In the genomic region with DNA sequence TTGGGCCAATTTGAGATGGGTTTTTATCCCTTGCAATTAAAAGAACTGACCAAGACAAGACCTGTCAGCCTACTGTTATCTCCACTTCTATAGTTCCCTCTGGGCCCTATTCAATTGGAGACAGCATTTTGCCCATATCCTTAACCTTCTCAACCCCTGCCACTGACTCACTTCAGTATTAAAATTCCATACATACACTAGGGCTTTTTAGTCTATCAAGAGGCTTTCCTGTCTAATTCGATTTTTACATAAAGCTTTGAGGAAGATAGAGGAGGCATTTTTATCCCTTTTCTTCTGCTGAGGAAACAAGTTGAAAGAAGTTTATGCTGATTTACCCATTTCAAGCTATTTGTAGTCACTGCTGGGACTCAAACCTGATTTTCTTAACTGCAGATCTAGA, we compare ENCODE assay signal across 16 cellular contexts.
"Had no signal": no experiment of that assay in that cellular context is flagged by ENCODE, and none has a peak within 500 bp of the region (broad histone marks: within the 10 kb centered on the region; RNA-seq: fewer than 3 reads in every experiment).

No MANE protein-coding gene starts in this region.

- H3K9me3 ChIP-seq: breast epithelium, heart left ventricle, left ventricle myocardium inferior, testis had no signal

- H3K4me1 Mint-ChIP-seq: nephron had no signal

- ATAC-seq: esophagus mucosa, heart left ventricle had no signal

- H3K27ac Mint-ChIP-seq: activated CD4-positive, alpha-beta memory T cell treated with anti-CD3 and anti-CD28 coated beads for 36 hours; activated naive CD8-positive, alpha-beta T cell treated with anti-CD3 and anti-CD28 coated beads for 36 hours; nephron; stimulated activated naive CD8-positive, alpha-beta T cell treated with anti-CD3 and anti-CD28 coated beads, Interleukin-15, Interleukin-2, amounts not matched to agents 100 ng/mL and 50 ng/mL, for 24 hours had no signal

- H3K36me3 Mint-ChIP-seq: activated CD4-positive, alpha-beta memory T cell treated with anti-CD3 and anti-CD28 coated beads for 36 hours had no signal

- H3K27me3 Mint-ChIP-seq: activated CD4-positive, alpha-beta memory T cell treated with anti-CD3 and anti-CD28 coated beads for 36 hours; stimulated activated naive CD8-positive, alpha-beta T cell treated with anti-CD3 and anti-CD28 coated beads, Interleukin-15, Interleukin-2, amounts not matched to agents 100 ng/mL and 50 ng/mL, for 24 hours had no signal

- H3K4me3 Mint-ChIP-seq: activated CD4-positive, alpha-beta memory T cell treated with anti-CD3 and anti-CD28 coated beads for 36 hours; activated naive CD8-positive, alpha-beta T cell treated with anti-CD3 and anti-CD28 coated beads for 36 hours; nephron; stimulated activated naive CD8-positive, alpha-beta T cell treated with anti-CD3 and anti-CD28 coated beads, Interleukin-15, Interleukin-2, amounts not matched to agents 100 ng/mL and 50 ng/mL, for 24 hours had no signal

- H3K4me1 ChIP-seq: breast epithelium, heart left ventricle, left ventricle myocardium inferior, testis had no signal

- H3K9me3 Mint-ChIP-seq: activated CD4-positive, alpha-beta memory T cell treated with anti-CD3 and anti-CD28 coated beads for 36 hours; activated naive CD8-positive, alpha-beta T cell treated with anti-CD3 and anti-CD28 coated beads for 36 hours; nephron; stimulated activated naive CD8-positive, alpha-beta T cell treated with anti-CD3 and anti-CD28 coated beads, Interleukin-15, Interleukin-2, amounts not matched to agents 100 ng/mL and 50 ng/mL, for 24 hours had no signal

- H3K27me3 ChIP-seq: breast epithelium, dorsolateral prefrontal cortex, heart left ventricle, testis had no signal

- H3K36me3 ChIP-seq: breast epithelium, heart left ventricle, left ventricle myocardium inferior had no signal

- DNase-seq: activated CD4-positive, alpha-beta memory T cell treated with anti-CD3 and anti-CD28 coated beads for 36 hours; activated CD4-positive, CD25-positive, alpha-beta regulatory T cell treated with anti-CD3 and anti-CD28 coated beads, Interleukin-2, amount 50 U/mL, for 72 hours; activated gamma-delta T cell; activated naive CD8-positive, alpha-beta T cell treated with anti-CD3 and anti-CD28 coated beads for 36 hours; activated T-cell treated with anti-CD3 and anti-CD28 coated beads, Interleukin-2, amount 50 U/mL, for 48 hours; anterior cingulate cortex; dorsolateral prefrontal cortex; heart left ventricle; left ventricle myocardium inferior; mesenchymal stem cell; stimulated activated CD4-positive, alpha-beta T cell treated with anti-CD3 and anti-CD28 coated beads, Interleukin-4, amount 100 ng/mL, for 24 hours; testis had no signal

- H3K4me3 ChIP-seq: breast epithelium, dorsolateral prefrontal cortex, heart left ventricle, left ventricle myocardium inferior, testis had no signal

- H3K27ac ChIP-seq: breast epithelium, dorsolateral prefrontal cortex, heart left ventricle, left ventricle myocardium inferior, testis had no signal
